ENCODE assay signal across 15 cellular contexts in the genomic region with DNA sequence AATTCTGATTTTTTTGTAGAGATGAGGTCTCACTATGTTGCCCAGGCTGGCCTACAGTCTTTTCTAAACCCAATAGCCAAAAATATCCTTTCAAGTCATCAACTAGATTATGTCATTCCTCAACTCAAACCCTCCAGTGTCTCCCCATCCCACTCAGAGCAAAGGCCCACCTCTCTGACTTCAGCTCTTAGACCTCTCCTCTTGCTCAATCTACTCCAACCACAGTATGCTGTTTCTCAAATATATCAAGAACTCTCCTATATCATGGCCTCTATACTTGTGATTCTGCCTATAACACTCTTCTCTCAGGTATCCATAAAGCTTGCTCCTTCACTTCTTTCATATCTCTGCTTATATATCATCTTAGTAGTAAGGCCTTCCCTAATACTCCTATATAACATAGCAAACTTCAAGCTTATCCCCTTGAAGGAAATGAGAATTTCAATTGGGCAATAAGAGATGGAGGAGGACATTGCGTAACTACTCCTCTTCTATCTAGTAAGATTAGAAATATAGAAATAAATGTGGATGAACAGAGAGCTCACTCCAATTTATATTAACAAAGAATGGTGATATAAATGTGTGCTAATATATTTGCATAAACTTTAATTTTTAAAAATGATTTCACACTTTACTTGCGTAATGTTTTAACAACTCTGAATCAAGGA.
"Had no signal": no experiment of that assay in that cellular context is flagged by ENCODE, and none has a peak within 500 bp of the region (broad histone marks: within the 10 kb centered on the region; RNA-seq: fewer than 3 reads in every experiment).

No MANE protein-coding gene starts in this region.

- ATAC-seq: activated CD4-positive, CD25-positive, alpha-beta regulatory T cell treated with anti-CD3 and anti-CD28 coated beads, Interleukin-2, amount 50 U/mL, for 24 hours; stimulated activated naive CD8-positive, alpha-beta T cell treated with anti-CD3 and anti-CD28 coated beads, Interleukin-15, Interleukin-2, amounts not matched to agents 100 U/mL and 50 U/mL, for 24 hours had no signal

- H3K27ac Mint-ChIP-seq: activated naive CD8-positive, alpha-beta T cell; nephron progenitor cell; type B pancreatic cell had no signal

- H3K4me1 Mint-ChIP-seq: nephron progenitor cell had no signal

- H3K36me3 Mint-ChIP-seq: type B pancreatic cell had no signal

- H3K36me3 ChIP-seq: esophagus muscularis mucosa, suprapubic skin had no signal

- H3K27ac ChIP-seq: esophagus muscularis mucosa, hepatocyte, suprapubic skin had no signal

- H3K9me3 Mint-ChIP-seq: type B pancreatic cell had no signal

- H3K4me3 Mint-ChIP-seq: activated naive CD8-positive, alpha-beta T cell; nephron progenitor cell; type B pancreatic cell had no signal

- H3K4me1 ChIP-seq: esophagus muscularis mucosa, suprapubic skin had no signal

- DNase-seq: activated CD4-positive, alpha-beta T cell treated with anti-CD3 and anti-CD28 coated beads, Interleukin-2, amount 50 U/mL, for 4 hours; activated effector memory CD4-positive, alpha-beta T cell treated with Interleukin-2 at 50 U/mL for 16 hours; activated T-cell treated with anti-CD3 and anti-CD28 coated beads, Interleukin-2, amount 50 U/mL, for 1 hour; anterior cingulate cortex; kidney glomerular epithelial cell; nephron progenitor cell; stimulated activated CD4-positive, alpha-beta T cell treated with anti-CD3 and anti-CD28 coated beads, Interleukin-4, amount 100 ng/mL, for 1 hour; stimulated activated CD8-positive, alpha-beta memory T cell treated with anti-CD3 and anti-CD28 coated beads, Interleukin-4, amount 100 ng/mL, for 48 hours; stimulated activated naive CD8-positive, alpha-beta T cell treated with anti-CD3 and anti-CD28 coated beads, Interleukin-15, Interleukin-2, amounts not matched to agents 100 U/mL and 50 U/mL, for 24 hours had no signal

- H3K27me3 Mint-ChIP-seq: activated naive CD8-positive, alpha-beta T cell; type B pancreatic cell had no signal

- H3K4me3 ChIP-seq: esophagus muscularis mucosa, hepatocyte, suprapubic skin had no signal

- H3K27me3 ChIP-seq: esophagus muscularis mucosa, hepatocyte, suprapubic skin had no signal

- H3K9me3 ChIP-seq: esophagus muscularis mucosa, suprapubic skin had no signal
